Comparison of ENCODE assay signal across 17 cellular contexts in genomic region chr3:173958805-173959204, GRCh38.
"Had no signal": no experiment of that assay in that cellular context is flagged by ENCODE, and none has a peak within 500 bp of the region (broad histone marks: within the 10 kb centered on the region; RNA-seq: fewer than 3 reads in every experiment).

No MANE protein-coding gene starts in this region.

- H2AFZ ChIP-seq: hepatocyte, parathyroid adenoma had no signal

- ATAC-seq: left colon, psoas muscle had no signal

- H3K27ac ChIP-seq: colonic mucosa, hepatocyte, parathyroid adenoma, psoas muscle, right lobe of liver, stomach, thoracic aorta, transverse colon had no signal

- H3K36me3 ChIP-seq: colonic mucosa, right lobe of liver, stomach, thoracic aorta, transverse colon had no signal

- H3K4me3 ChIP-seq: colonic mucosa, hepatocyte, psoas muscle, right lobe of liver, stomach, thoracic aorta, transverse colon had no signal

- H3K4me1 ChIP-seq: colonic mucosa, parathyroid adenoma, psoas muscle, right lobe of liver, stomach, transverse colon had no signal

- DNase-seq: colonic mucosa; effector CD4-positive, alpha-beta T cell; foreskin melanocyte; head of caudate nucleus; left colon; midbrain; naive B cell; retina; right lobe of liver; stimulated activated CD4-positive, alpha-beta T cell treated with anti-CD3 and anti-CD28 coated beads, Interleukin-4, amount 100 ng/mL, for 1 hour; stimulated activated CD8-positive, alpha-beta memory T cell treated with anti-CD3 and anti-CD28 coated beads, Interleukin-4, amount 100 ng/mL, for 48 hours; stomach; transverse colon had no signal

- H3K4me2 ChIP-seq: hepatocyte had no signal

- H3K9me3 ChIP-seq: colonic mucosa, psoas muscle, right lobe of liver, stomach, thoracic aorta, transverse colon had no signal

- H3K27me3 ChIP-seq: colonic mucosa, hepatocyte, right lobe of liver, stomach, transverse colon had no signal

- H3K9ac ChIP-seq: parathyroid adenoma had no signal
